In genomic region chr3:111978493-111978832, GRCh38 we compare ENCODE assay signal across 9 cellular contexts. TPM values are rescaled to one million over a fixed set of nuclear protein-coding genes. Genes with fewer than 3 reads are reported as not detected.
DNase-seq lines count a peak whose midpoint lies in the region; ATAC-seq, FAIRE-seq and TF ChIP-seq lines count a peak whose summit lies in the region.
"Had no signal": no experiment of that assay in that cellular context is flagged by ENCODE, and none has a peak within 500 bp of the region (broad histone marks: within the 10 kb centered on the region; RNA-seq: fewer than 3 reads in every experiment).

No MANE protein-coding gene starts in this region.

- ATAC-seq in pancreas (no peak), GM21360 (IDR thresholded peaks at IDR 0.05; ENCODE audit: unreplicated experiment) (no peak)

- no peaks in the 10 kb centered on the region for H3K36me3 ChIP-seq in CD8-positive, alpha-beta memory T cell (ENCODE audit: insufficient read depth, low read length)
- H3K36me3 ChIP-seq in pancreas: no peaks in the 10 kb centered on the region

- no peaks in the 10 kb centered on the region for H3K9me3 Mint-ChIP-seq in CD8-positive, alpha-beta memory T cell

- H3K27me3 Mint-ChIP-seq in CD8-positive, alpha-beta memory T cell: peaks cover 0 to 2% of the 10 kb centered on the region in 2 donors

- H3K4me1 Mint-ChIP-seq in CD8-positive, alpha-beta memory T cell: peaks cover 39 to 48% (median 45%) of the 10 kb centered on the region in 3 donors

- H3K4me3 ChIP-seq in CD8-positive, alpha-beta memory T cell (ENCODE audit: low read length): peak overlapping the region; percentile 97
- peak overlapping the region; percentile 68 to 90 (median 82) for H3K4me3 ChIP-seq in pancreas

- peaks cover 31% of the 10 kb centered on the region for H3K4me1 ChIP-seq in CD8-positive, alpha-beta memory T cell (ENCODE audit: insufficient read depth, low read length)
- H3K4me1 ChIP-seq in pancreas: peaks cover 0 to 33% (median 30%) of the 10 kb centered on the region in 3 donors

- H3K27me3 ChIP-seq in CD8-positive, alpha-beta memory T cell (ENCODE audit: insufficient read depth, low read length, poor library complexity, severe bottlenecking): no peaks in the 10 kb centered on the region
- H3K27me3 ChIP-seq in pancreas: no peaks in the 10 kb centered on the region

- peak overlapping the region; percentile 88 to 96 (median 92) for H3K27ac Mint-ChIP-seq in CD8-positive, alpha-beta memory T cell

- TF ChIP-seq CTCF in RWPE1 (conservative IDR thresholded peaks at IDR 0.05; ENCODE audit: low read depth) (no peak), pancreas (IDR thresholded peaks at IDR 0.05) (no peak)

- POLR2A ChIA-PET in CD8-positive, alpha-beta memory T cell (lab: Charles Lee): interaction anchor here (0.7 to 2.1 kb wide), 10 partner anchors 8 to 583 kb away, joined by 3 to 13 read pairs (median 5); partner anchors contain the start of genes ATG3, PHLDB2 and SLC35A5
- POLR2A ChIA-PET in RWPE1 (lab: Yijun Ruan, JAX; ENCODE audit: low non-redundant PET): interaction anchor here (0.7 kb wide), 1 partner anchor 128 kb away, joined by 3 read pairs; no protein-coding TSS in a partner anchor

- peak overlapping the region; percentile 90 to 98 (median 93) for H3K4me3 Mint-ChIP-seq in CD8-positive, alpha-beta memory T cell

- peak overlapping the region; percentile 87 for H3K27ac ChIP-seq in CD8-positive, alpha-beta memory T cell (ENCODE audit: low read depth, low read length)
- H3K27ac ChIP-seq in RWPE1: peak overlapping the region; percentile 82
- peak overlapping the region; percentile 53 for H3K27ac ChIP-seq in epithelial cell of prostate
- H3K27ac ChIP-seq in pancreas: peak overlapping the region in 3 of 4 donors; percentile 71 to 80 (median 78)

- FAIRE-seq in pancreas (lab: Jason Lieb, UNC): no peak

- H3K36me3 Mint-ChIP-seq in CD8-positive, alpha-beta memory T cell: peaks cover 0 to 22% (median 7%) of the 10 kb centered on the region in 3 donors

- no peaks in the 10 kb centered on the region for H3K9me3 ChIP-seq in CD8-positive, alpha-beta memory T cell (ENCODE audit: low read length)
- H3K9me3 ChIP-seq in pancreas: no peaks in the 10 kb centered on the region

- CTCF ChIA-PET in CD8-positive, alpha-beta memory T cell (lab: Charles Lee): interaction anchor here (0.7 to 3.9 kb wide), 14 partner anchors 10 to 553 kb away, joined by 3 to 28 read pairs (median 5); partner anchors contain the start of gene PHLDB2
- CTCF ChIA-PET in RWPE1 (lab: Yijun Ruan, JAX): interaction anchor here (3.1 kb wide), 1 partner anchor 11 kb away, joined by 6 read pairs; no protein-coding TSS in a partner anchor

- no peak for DNase-seq in CD8-positive, alpha-beta memory T cell
- DNase-seq in RWPE1 (ENCODE audit: low spot score): no peak
- no peak for DNase-seq in epithelial cell of prostate (ENCODE audit: low read depth, low spot score)
- DNase-seq in pancreas: no peak
- no peak for DNase-seq in activated CD4-positive, CD25-positive, alpha-beta regulatory T cell treated with anti-CD3 and anti-CD28 coated beads, Interleukin-2, amount 50 U/mL, for 72 hours
- no peak for DNase-seq in 8988T
- DNase-seq in midbrain (lab: John Stamatoyannopoulos, UW): no peak

- WGBS in pancreas, 2 donors: 1 to 6% methylated on average over 17 of the region's 17 CpGs

- intact Hi-C loops in pancreas (cut with DNase I): no loop called here

RNA-seq across cellular contexts. Expression of gene ABHD10, which starts 0.4 kb away (rescaled TPM):
- 10 to 100 TPM; 43.1 to 44.1 TPM for total RNA-seq in CD8-positive, alpha-beta memory T cell
- 30.6 TPM for polyA plus RNA-seq in CD8-positive, alpha-beta memory T cell
- 10 to 100 TPM; 10.3 to 15.4 (median 13.0) TPM for total RNA-seq in pancreas
- polyA plus RNA-seq in pancreas: 10 to 100 TPM; 14.5 to 19.5 TPM

RNA-seq across cellular contexts. Expression of gene TAGLN3, which starts 20.3 kb away (rescaled TPM):
- not detected for total RNA-seq in CD8-positive, alpha-beta memory T cell
- not detected for polyA plus RNA-seq in CD8-positive, alpha-beta memory T cell
- total RNA-seq in pancreas: 1 to 10 TPM in 3 of 6 donors, under 1 TPM in 3; 0.28 to 3.1 (median 1.3) TPM
- polyA plus RNA-seq in pancreas: 10 to 100 TPM; 14.2 to 50.7 TPM
- total RNA-seq: SK-MEL-5 had no signal

RNA-seq across cellular contexts. Expression of gene TMPRSS7, which starts 56.1 kb away (rescaled TPM):
- total RNA-seq in CD8-positive, alpha-beta memory T cell: not detected
- polyA plus RNA-seq in CD8-positive, alpha-beta memory T cell: not detected
- under 1 TPM in 4 of 6 donors, not detected in 2; 0.04 to 0.14 (median 0.08) TPM for total RNA-seq in pancreas
- not detected for polyA plus RNA-seq in pancreas
- total RNA-seq: SK-MEL-5 had no signal
